8 cellular contexts compared by ENCODE assay signal in genomic region chr1:231315887-231316286, GRCh38. TPM values are rescaled to one million over a fixed set of nuclear protein-coding genes. Genes with fewer than 3 reads are reported as not detected.
DNase-seq lines count a peak whose midpoint lies in the region; ATAC-seq and TF ChIP-seq lines count a peak whose summit lies in the region.

No MANE protein-coding gene starts in this region.

- no peaks in the 10 kb centered on the region for H3K4me1 Mint-ChIP-seq in activated naive CD8-positive, alpha-beta T cell treated with anti-CD3 and anti-CD28 coated beads, Interleukin-2, amount 50 U/mL, for 24 hours

- H3K4me3 ChIP-seq in Panc1 (ENCODE audit: low read depth in 2 of 2, low read length in 2 of 2) (no peak overlapping the region), upper lobe of left lung (no peak overlapping the region)

- no peak overlapping the region for H3K27ac Mint-ChIP-seq in activated naive CD8-positive, alpha-beta T cell treated with anti-CD3 and anti-CD28 coated beads, Interleukin-2, amount 50 U/mL, for 24 hours

- TF ChIP-seq POLR2A in upper lobe of left lung (IDR thresholded peaks at IDR 0.05), result no peak

- in situ Hi-C loops in Panc1 (cut with HindIII; ENCODE audit: low pct_unique_long_range_greater_than_20kb, low sequenced_read_pairs), result no loop called here

- H3K27me3 ChIP-seq in Panc1 (ENCODE audit: control insufficient read depth, insufficient read depth, low read length), result no peaks in the 10 kb centered on the region
- no peaks in the 10 kb centered on the region for H3K27me3 ChIP-seq in upper lobe of left lung

- POLR2A ChIA-PET in Panc1 (lab: Charles Lee), result interaction anchor here (0.6 kb wide), 1 partner anchor 482 kb away, joined by 10 read pairs; no protein-coding TSS in a partner anchor

- no peak overlapping the region for H3K4me3 Mint-ChIP-seq in activated naive CD8-positive, alpha-beta T cell treated with anti-CD3 and anti-CD28 coated beads, Interleukin-2, amount 50 U/mL, for 24 hours

- 38 to 50% methylated on average over 10 to 11 of the region's 11 CpGs for WGBS in upper lobe of left lung, 2 donors

- no peaks in the 10 kb centered on the region for H3K9me3 Mint-ChIP-seq in activated naive CD8-positive, alpha-beta T cell treated with anti-CD3 and anti-CD28 coated beads, Interleukin-2, amount 50 U/mL, for 24 hours

- no peak for DNase-seq in Right ventricle myocardium superior
- no peak for DNase-seq in Right ventricle myocardium inferior (ENCODE audit: missing footprints)
- DNase-seq in Panc1 (ENCODE audit: low read depth, low spot score), result peak; percentile 18
- peak; percentile 57 for DNase-seq in activated naive CD8-positive, alpha-beta T cell treated with anti-CD3 and anti-CD28 coated beads, Interleukin-2, amount 50 U/mL, for 24 hours
- peak; percentile 41 for DNase-seq in left kidney (ENCODE audit: low read depth, low spot score)
- DNase-seq in upper lobe of left lung, result peak; percentile 24 to 83
- no peak for DNase-seq in NCI-H128 (lab: John Stamatoyannopoulos, UW; ENCODE audit: unreplicated experiment)

- ATAC-seq in Right ventricle myocardium superior (ENCODE audit: poor library complexity) (peak; percentile 27), Right ventricle myocardium inferior (no peak), HG02885 (IDR thresholded peaks at IDR 0.05; ENCODE audit: poor library complexity, unreplicated experiment) (peak; percentile 92), Panc1 (peak; percentile 85), upper lobe of left lung (ENCODE audit: low FRiP score in 2 of 2) (peak in 1 of 2 donors; percentile 76)
- peak; percentile 82 for ATAC-seq in activated naive CD8-positive, alpha-beta T cell treated with anti-CD3 and anti-CD28 coated beads, Interleukin-2, amount 50 U/mL, for 24 hours

- BruUV-seq in Panc1 (replicated peaks; lab: Mats Ljungman, UMichigan), result no TSS peak

- intact Hi-C loops in Right ventricle myocardium superior (cut with DNase I) (no loop called here), Right ventricle myocardium inferior (cut with DNase I) (no loop called here), Panc1 (cut with micrococcal nuclease; ENCODE audit: unreplicated experiment) (no loop called here)

- CTCF ChIA-PET in Panc1 (lab: Charles Lee), result interaction anchor here (0.6 kb wide), 1 partner anchor 42 kb away, joined by 5 read pairs; no protein-coding TSS in a partner anchor

- H3K36me3 ChIP-seq in Panc1 (ENCODE audit: control insufficient read depth, insufficient read depth, low read length) (no peaks in the 10 kb centered on the region), upper lobe of left lung (no peaks in the 10 kb centered on the region)

- H3K27ac ChIP-seq in Panc1 (ENCODE audit: low read length), result no peak overlapping the region
- no peak overlapping the region for H3K27ac ChIP-seq in upper lobe of left lung

- H3K4me1 ChIP-seq in Panc1 (ENCODE audit: control insufficient read depth, insufficient read depth, low read length), result no peaks in the 10 kb centered on the region
- H3K4me1 ChIP-seq in upper lobe of left lung, result no peaks in the 10 kb centered on the region

- no peaks in the 10 kb centered on the region for H3K27me3 Mint-ChIP-seq in activated naive CD8-positive, alpha-beta T cell treated with anti-CD3 and anti-CD28 coated beads, Interleukin-2, amount 50 U/mL, for 24 hours

- no peaks in the 10 kb centered on the region for H3K36me3 Mint-ChIP-seq in activated naive CD8-positive, alpha-beta T cell treated with anti-CD3 and anti-CD28 coated beads, Interleukin-2, amount 50 U/mL, for 24 hours (ENCODE audit: low read depth)

- H3K9me3 ChIP-seq in Panc1 (ENCODE audit: control insufficient read depth, insufficient read depth, low read depth, low read length) (no peaks in the 10 kb centered on the region), upper lobe of left lung (no peaks in the 10 kb centered on the region)

- no peak for TF ChIP-seq EP300 in upper lobe of left lung (IDR thresholded peaks at IDR 0.05)

- TF ChIP-seq CTCF in Panc1 (IDR thresholded peaks at IDR 0.05) (peak; percentile 81), upper lobe of left lung (IDR thresholded peaks at IDR 0.05) (peak in 5 of 6 experiments; percentile 32 to 49 (median 33))

RNA-seq across cellular contexts. Expression of gene EXOC8, which starts 21.8 kb away (rescaled TPM):
- total RNA-seq in Right ventricle myocardium superior (10.7 TPM), Right ventricle myocardium inferior (11.3 TPM), Panc1 (2021; ENCODE audit: unreplicated experiment) (14.0 TPM), upper lobe of left lung (10 to 100 TPM; 16.3 to 24.7 (median 17.5) TPM)
- 4.3 TPM for polyA plus RNA-seq in Panc1 (2012; ENCODE audit: insufficient read length)

RNA-seq across cellular contexts. Expression of gene SPRTN, which starts 22.2 kb away (rescaled TPM):
- total RNA-seq in Right ventricle myocardium superior (6.9 TPM), Right ventricle myocardium inferior (6.5 TPM), Panc1 (2021; ENCODE audit: unreplicated experiment) (20.0 TPM), upper lobe of left lung (10 to 100 TPM in 4 of 6 donors, 1 to 10 TPM in 2; 8.8 to 30.9 (median 17.2) TPM)
- polyA plus RNA-seq in Panc1 (2012; ENCODE audit: insufficient read length), result 14.0 TPM

Comparison
In these comparisons a context has a peak if more than half of its experiments do, and no peak if none do; other contexts are left out.
1. DNase-seq: peak in Panc1 (single experiment), activated naive CD8-positive, alpha-beta T cell treated with anti-CD3 and anti-CD28 coated beads, Interleukin-2, amount 50 U/mL, for 24 hours (single experiment), left kidney (single experiment) and upper lobe of left lung (2 of 2); none in Right ventricle myocardium superior (single experiment), Right ventricle myocardium inferior (single experiment) and NCI-H128 (single experiment).